Comparison of ENCODE assay signal across 2 cellular contexts in genomic region chr9:35790385-35791291, GRCh38.
TF ChIP-seq lines count a peak whose summit lies in the region.

No MANE protein-coding gene starts in this region.

TF ChIP-seq in HEK293T, 16 proteins besides CTCF, POLR2A, EP300 and RAD21:
- TF ChIP-seq FOXK2 (IDR thresholded peaks at IDR 0.05) (no peak), HDGF (IDR thresholded peaks at IDR 0.05; ENCODE audit: borderline replicate concordance) (no peak), SUZ12 (IDR thresholded peaks at IDR 0.05) (no peak), PKNOX1 (IDR thresholded peaks at IDR 0.05) (no peak), FOXA1 (IDR thresholded peaks at IDR 0.05) (no peak)

TF ChIP-seq in HepG2, 621 proteins besides CTCF, POLR2A, EP300 and RAD21:
- peak; percentile 37; the same call in 1 of the 2 replicates for TF ChIP-seq RXRB (CRISPR knock-in tag; IDR thresholded peaks at IDR 0.05; ENCODE audit: borderline replicate concordance)
- peak; percentile 91 for TF ChIP-seq STAG1 (CRISPR knock-in tag; IDR thresholded peaks at IDR 0.05)
- 0 out of 2 replicates have a peak, but pooled peaks have one; percentile 38 for TF ChIP-seq NFKBIZ (CRISPR knock-in tag; IDR thresholded peaks at IDR 0.05)
- TF ChIP-seq ZNF567 (CRISPR knock-in tag; IDR thresholded peaks at IDR 0.05; ENCODE audit: borderline replicate concordance): 0 out of 2 replicates have a peak, but pooled peaks have one; percentile 60
- TF ChIP-seq KLF16 (CRISPR knock-in tag; IDR thresholded peaks at IDR 0.05): 0 out of 4 replicates have a peak, but pooled peaks of 1 of the 2 experiments have one; percentile 36
- 0 out of 2 replicates have a peak, but pooled peaks have one; percentile 24 for TF ChIP-seq ERF (CRISPR knock-in tag; IDR thresholded peaks at IDR 0.05)
- no peak for TF ChIP-seq NR2F6 (IDR thresholded peaks at IDR 0.05)
- 0 out of 2 replicates have a peak, but pooled peaks have one; percentile 30 for TF ChIP-seq NR2F6 (CRISPR knock-in tag; IDR thresholded peaks at IDR 0.05)
- TF ChIP-seq SAP130 (CRISPR knock-in tag; IDR thresholded peaks at IDR 0.05; ENCODE audit: low read depth): no peak
- TF ChIP-seq ZNF687 (CRISPR knock-in tag; IDR thresholded peaks at IDR 0.05): peak; percentile 34
- TF ChIP-seq TEAD3 (CRISPR knock-in tag; optimal IDR thresholded peaks at IDR 0.05; ENCODE audit: borderline replicate concordance): peak; percentile 64
- TF ChIP-seq MEIS2 (CRISPR knock-in tag; IDR thresholded peaks at IDR 0.05): no peak
- 0 out of 2 replicates have a peak, but pooled peaks have one; percentile 15 for TF ChIP-seq GFI1 (CRISPR knock-in tag; IDR thresholded peaks at IDR 0.05; ENCODE audit: borderline replicate concordance)
- TF ChIP-seq FOXP4 (CRISPR knock-in tag; IDR thresholded peaks at IDR 0.05): 0 out of 2 replicates have a peak, but pooled peaks have one; percentile 17
- TF ChIP-seq ARID3A (IDR thresholded peaks at IDR 0.05; ENCODE audit: low read depth, low read length): peak; percentile 77
- TF ChIP-seq ZSCAN5A (CRISPR knock-in tag; IDR thresholded peaks at IDR 0.05; ENCODE audit: borderline replicate concordance): no peak
- TF ChIP-seq PLRG1 (conservative IDR thresholded peaks at IDR 0.05): no peak
- TF ChIP-seq HMGXB4 (CRISPR knock-in tag; IDR thresholded peaks at IDR 0.05; ENCODE audit: borderline replicate concordance in 1 of 2, low read depth in 1 of 2): 0 out of 4 replicates have a peak, but pooled peaks of 1 of the 2 experiments have one; percentile 18
- TF ChIP-seq KDM3A (CRISPR knock-in tag; IDR thresholded peaks at IDR 0.05; ENCODE audit: low read depth): 0 out of 2 replicates have a peak, but pooled peaks have one; percentile 40
- peak; percentile 62 for TF ChIP-seq XRCC5 (optimal IDR thresholded peaks at IDR 0.05; ENCODE audit: low read length)
- TF ChIP-seq HOMEZ (CRISPR knock-in tag; IDR thresholded peaks at IDR 0.05; ENCODE audit: low read depth): peak; percentile 61; the same call in 1 of the 2 replicates
- no peak for TF ChIP-seq ZNF660 (CRISPR knock-in tag; IDR thresholded peaks at IDR 0.05; ENCODE audit: borderline replicate concordance, low read depth)
- TF ChIP-seq SMC3 (IDR thresholded peaks at IDR 0.05; ENCODE audit: low read length): peak; percentile 85
- 0 out of 2 replicates have a peak, but pooled peaks have one; percentile 24 for TF ChIP-seq ZBTB33 (CRISPR knock-in tag; IDR thresholded peaks at IDR 0.05)
- no peak for TF ChIP-seq NONO (IDR thresholded peaks at IDR 0.05)
- TF ChIP-seq NONO (CRISPR knock-in tag; conservative IDR thresholded peaks at IDR 0.05): 0 out of 2 replicates have a peak, but pooled peaks have one; percentile 22
- TF ChIP-seq GATAD2A (CRISPR knock-in tag; IDR thresholded peaks at IDR 0.05): 0 out of 2 replicates have a peak, but pooled peaks have one; percentile 17
